8 cellular contexts compared by ENCODE assay signal in the genomic region with DNA sequence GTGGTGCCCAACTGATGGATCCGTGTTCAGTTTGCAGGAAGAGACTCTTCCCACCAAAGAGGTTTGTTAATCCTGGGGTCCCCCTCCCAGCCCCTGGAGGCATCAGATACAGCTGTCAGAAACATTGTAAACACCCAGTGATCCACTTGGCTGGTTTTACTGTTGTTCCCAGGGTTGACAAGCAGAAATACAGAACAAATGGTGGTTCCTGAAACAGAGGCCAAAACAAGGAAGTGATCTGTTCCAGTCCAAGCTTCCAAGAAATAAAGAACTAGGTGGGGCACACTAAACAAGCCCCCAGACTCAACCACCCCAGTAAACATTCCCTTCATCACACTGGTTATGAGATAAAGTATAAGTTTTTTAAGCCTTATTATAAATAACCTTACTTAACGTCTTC. TPM values are rescaled to one million over a fixed set of nuclear protein-coding genes. Genes with fewer than 3 reads are reported as not detected.
DNase-seq lines count a peak whose midpoint lies in the region; ATAC-seq and TF ChIP-seq lines count a peak whose summit lies in the region.

No MANE protein-coding gene starts in this region.

- TF ChIP-seq CTCF in CD4-positive, alpha-beta T cell (IDR thresholded peaks at IDR 0.05) = no peak
- no peak for TF ChIP-seq CTCF in colonic mucosa (IDR thresholded peaks at IDR 0.05)
- no peak for TF ChIP-seq CTCF in GM13977 (IDR thresholded peaks at IDR 0.05; ENCODE audit: extremely low read depth, insufficient read depth, missing control alignments)
- TF ChIP-seq CTCF in testis (IDR thresholded peaks at IDR 0.05) = no peak

- CTCF ChIA-PET in CD4-positive, alpha-beta T cell (lab: Charles Lee) = no interaction called here

- intact Hi-C loops in CD4-positive, alpha-beta T cell (cut with DNase I, micrococcal nuclease) = no loop called here
- intact Hi-C loops in colonic mucosa (cut with DNase I) = no loop called here
- intact Hi-C loops in testis (cut with DNase I; ENCODE audit: low total_unique reads) = no loop called here

- no peaks in the 10 kb centered on the region for H3K9me3 ChIP-seq in CD4-positive, alpha-beta T cell (ENCODE audit: control insufficient read depth, low read length)
- H3K9me3 ChIP-seq in Karpas-422 (ENCODE audit: low read length) = peaks cover 17% of the 10 kb centered on the region
- no peaks in the 10 kb centered on the region for H3K9me3 ChIP-seq in colonic mucosa
- no peaks in the 10 kb centered on the region for H3K9me3 ChIP-seq in neuron (ENCODE audit: low read length)
- no peaks in the 10 kb centered on the region for H3K9me3 ChIP-seq in testis

- peak overlapping the region; percentile 95 for H3K4me3 Mint-ChIP-seq in CD4-positive, alpha-beta T cell

- POLR2A ChIA-PET in CD4-positive, alpha-beta T cell (lab: Charles Lee) = interaction anchor here (1.6 kb wide), 1 partner anchor 21 kb away, joined by 8 read pairs; no protein-coding TSS in a partner anchor

- no peaks in the 10 kb centered on the region for H3K9me3 Mint-ChIP-seq in CD4-positive, alpha-beta T cell

- H3K4me1 ChIP-seq in Karpas-422 (ENCODE audit: low read length) = peaks cover 10% of the 10 kb centered on the region
- no peaks in the 10 kb centered on the region for H3K4me1 ChIP-seq in colonic mucosa
- H3K4me1 ChIP-seq in neuron (ENCODE audit: insufficient read depth, low read length) = no peaks in the 10 kb centered on the region
- no peaks in the 10 kb centered on the region for H3K4me1 ChIP-seq in testis

- H3K79me2 ChIP-seq in Karpas-422 (ENCODE audit: low read length) = peaks cover 54% of the 10 kb centered on the region

- H3K27ac Mint-ChIP-seq in CD4-positive, alpha-beta T cell = peak overlapping the region; percentile 94

- H4K20me1 ChIP-seq in Karpas-422 (ENCODE audit: insufficient read depth, low read depth, low read length) = no peaks in the 10 kb centered on the region

- H2AFZ ChIP-seq in Karpas-422 (ENCODE audit: low read length) (no peak overlapping the region), neuron (ENCODE audit: low read depth, low read length) (no peak overlapping the region)

- H3K9ac ChIP-seq in Karpas-422 (ENCODE audit: low read length) = peak overlapping the region; percentile 86
- no peak overlapping the region for H3K9ac ChIP-seq in colonic mucosa (ENCODE audit: low read depth in 2 of 2, low read length in 2 of 2)

- 40 to 48% methylated on average over 2 of the region's 2 CpGs for WGBS in testis, 2 donors

- no peaks in the 10 kb centered on the region for H3K9me2 ChIP-seq in Karpas-422 (replicated peaks; ENCODE audit: insufficient read depth, low read length)

- H3K4me2 ChIP-seq in Karpas-422 (ENCODE audit: low read depth, low read length, poor library complexity, severe bottlenecking) = peak overlapping the region; percentile 58

- peaks cover 59% of the 10 kb centered on the region for H3K4me1 Mint-ChIP-seq in CD4-positive, alpha-beta T cell (ENCODE audit: low read depth)

- H3K27me3 Mint-ChIP-seq in CD4-positive, alpha-beta T cell = no peaks in the 10 kb centered on the region

- H3K36me3 ChIP-seq in Karpas-422 (ENCODE audit: insufficient read depth, low read length) = peaks cover 6% of the 10 kb centered on the region; the same call in 1 of the 2 replicates
- no peaks in the 10 kb centered on the region for H3K36me3 ChIP-seq in colonic mucosa
- H3K36me3 ChIP-seq in neuron (ENCODE audit: insufficient read depth, low read length) = no peaks in the 10 kb centered on the region
- H3K36me3 ChIP-seq in testis (ENCODE audit: low read depth, missing control alignments) = no peaks in the 10 kb centered on the region

- in situ Hi-C loops in GM13977 (cut with MboI; ENCODE audit: low pct_unique_long_range_greater_than_20kb, low sequenced_read_pairs, unreplicated experiment) = no loop called here

- no peak for TF ChIP-seq POLR2A in testis (IDR thresholded peaks at IDR 0.05)

- H3K4me3 ChIP-seq in Karpas-422 (ENCODE audit: low read length) (peak overlapping the region; percentile 85), colonic mucosa (no peak overlapping the region), neuron (ENCODE audit: low read length) (peak overlapping the region; percentile 55), testis (no peak overlapping the region)

- ATAC-seq in CD4-positive, alpha-beta T cell (ENCODE audit: poor library complexity) = no peak

- no peak overlapping the region for H3K27ac ChIP-seq in CD4-positive, alpha-beta T cell (ENCODE audit: low read depth, low read length)
- H3K27ac ChIP-seq in Karpas-422 (ENCODE audit: low read length) (no peak overlapping the region), colonic mucosa (peak overlapping the region; percentile 91), testis (no peak overlapping the region)

- no peak for DNase-seq in CD4-positive, alpha-beta T cell
- DNase-seq in Karpas-422 (no peak), colonic mucosa (no peak), GM13977 (ENCODE audit: low spot score) (no peak), testis (no peak), dermis blood vessel endothelial cell (no peak)
- DNase-seq in stimulated activated CD8-positive, alpha-beta memory T cell treated with anti-CD3 and anti-CD28 coated beads, Interleukin-4, amount 100 ng/mL, for 48 hours = no peak

- no peaks in the 10 kb centered on the region for H3K27me3 ChIP-seq in CD4-positive, alpha-beta T cell (ENCODE audit: control insufficient read depth, insufficient read depth, low read length)
- no peaks in the 10 kb centered on the region for H3K27me3 ChIP-seq in Karpas-422 (ENCODE audit: low read length)
- no peaks in the 10 kb centered on the region for H3K27me3 ChIP-seq in colonic mucosa
- H3K27me3 ChIP-seq in neuron (ENCODE audit: insufficient read depth, low read length) = no peaks in the 10 kb centered on the region
- no peaks in the 10 kb centered on the region for H3K27me3 ChIP-seq in testis

- peaks cover 34% of the 10 kb centered on the region for H3K36me3 Mint-ChIP-seq in CD4-positive, alpha-beta T cell (ENCODE audit: low read depth)

RNA-seq across cellular contexts. Expression of gene SPRY3, which starts 1.1 kb away (rescaled TPM):
- total RNA-seq in CD4-positive, alpha-beta T cell = under 1 TPM; 0.69 to 0.70 TPM
- 0.11 and 0.63 TPM in 2 replicates for total RNA-seq in Karpas-422 (2014; rRNA removed; shearing (Covaris generic); ENCODE audit: low replicate concordance)
- under 1 TPM; 0.72 to 0.98 TPM for total RNA-seq in colonic mucosa
- total RNA-seq in testis = 1 to 10 TPM; 1.9 to 2.0 TPM
- 0.71 TPM for polyA plus RNA-seq in testis (ENCODE audit: insufficient read depth, low read depth, low replicate concordance)
- total RNA-seq in dermis blood vessel endothelial cell = 1.7 and 1.8 TPM in 2 replicates

RNA-seq across cellular contexts. Expression of gene TMLHE, which starts 1.4 kb away (rescaled TPM):
- 1 to 10 TPM; 6.9 to 8.9 TPM for total RNA-seq in CD4-positive, alpha-beta T cell
- 18.3 and 36.2 TPM in 2 replicates for total RNA-seq in Karpas-422 (2014; rRNA removed; shearing (Covaris generic); ENCODE audit: low replicate concordance)
- total RNA-seq in colonic mucosa (10 to 100 TPM; 19.0 to 24.2 TPM), testis (10 to 100 TPM; 16.1 to 17.2 TPM), dermis blood vessel endothelial cell (11.2 and 11.5 TPM in 2 replicates)
- polyA plus RNA-seq in testis (ENCODE audit: insufficient read depth, low read depth, low replicate concordance) = 5.3 TPM

Comparison
In these comparisons a context has a peak if more than half of its experiments do, and no peak if none do; other contexts are left out.
1. H3K4me3 ChIP-seq: peak in Karpas-422 (single experiment) and neuron (single experiment); none in colonic mucosa (single experiment) and testis (0 of 2).